ENCODE assay signal across 19 cellular contexts in the genomic region with DNA sequence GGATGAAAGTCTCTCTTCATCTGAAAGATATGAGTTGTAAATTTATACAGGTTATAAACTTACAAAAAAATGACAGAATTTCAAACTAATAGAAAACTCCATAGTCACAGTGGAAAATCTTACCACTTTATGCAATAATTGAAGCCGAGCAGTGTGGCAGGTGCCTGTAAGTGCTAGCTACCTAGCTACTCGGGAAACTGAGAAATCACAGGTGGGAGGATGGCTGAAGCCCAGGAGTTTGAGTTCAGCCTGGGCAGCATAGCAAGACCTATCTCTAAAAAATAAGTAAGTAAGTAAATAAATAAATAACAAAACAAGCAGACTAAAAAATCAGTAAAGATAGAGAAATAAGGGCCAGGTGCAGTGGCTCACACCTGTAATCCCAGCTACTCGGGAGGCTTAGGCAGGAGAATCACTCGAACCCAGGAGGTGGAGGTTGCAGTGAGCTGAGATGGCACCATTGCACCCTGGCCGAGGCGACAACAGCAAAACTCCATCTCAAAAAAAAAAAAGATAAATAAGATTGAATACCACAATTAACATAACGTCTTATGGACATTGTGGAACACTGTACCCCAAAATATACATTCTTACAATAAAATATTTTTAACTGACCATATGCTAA.
DNase-seq lines count a peak whose midpoint lies in the region; ATAC-seq, FAIRE-seq and TF ChIP-seq lines count a peak whose summit lies in the region.
"Had no signal": no experiment of that assay in that cellular context is flagged by ENCODE, and none has a peak within 500 bp of the region (broad histone marks: within the 10 kb centered on the region; RNA-seq: fewer than 3 reads in every experiment).

No MANE protein-coding gene starts in this region.

- no peak overlapping the region for H4K5ac ChIP-seq in IMR-90 (ENCODE audit: low read depth, low read length)

- no peaks in the 10 kb centered on the region for H4K20me1 ChIP-seq in IMR-90 (ENCODE audit: insufficient read depth, low read length)
- H4K20me1 ChIP-seq in K562 (replicated peaks; ENCODE audit: control insufficient read depth, insufficient read depth, low read length) = no peaks in the 10 kb centered on the region
- H4K20me1 ChIP-seq: BLaER1 treated with 17β-estradiol and CSF1 and Interleukin-3, amounts not matched to agents 10 nM and 100 nM had no signal

- H3K9me3 ChIP-seq in cardiac muscle cell (ENCODE audit: low read depth) = no peaks in the 10 kb centered on the region
- H3K9me3 ChIP-seq in heart right ventricle = peaks cover 0 to 19% (median 10%) of the 10 kb centered on the region in 11 donors
- 0 out of 2 replicates have a peak, but pooled peaks cover 3% of the 10 kb centered on the region for H3K9me3 ChIP-seq in IMR-90 (ENCODE audit: control insufficient read depth, insufficient read depth, low read length)
- peaks cover 16% of the 10 kb centered on the region for H3K9me3 ChIP-seq in K562 (replicated peaks; ENCODE audit: control insufficient read depth, insufficient read depth, low read depth, low read length)

- H3K36me3 ChIP-seq in cardiac muscle cell (peaks cover 90% of the 10 kb centered on the region), heart right ventricle (peaks cover 0 to 99% (median 38%) of the 10 kb centered on the region in 9 donors), IMR-90 (ENCODE audit: control insufficient read depth, insufficient read depth, low read length) (peaks cover 3% of the 10 kb centered on the region; the same call in 1 of the 2 replicates), K562 (ENCODE audit: control insufficient read depth, insufficient read depth, low read length) (peaks cover 91% of the 10 kb centered on the region), H7 (replicated peaks; ENCODE audit: control insufficient read depth, insufficient read depth, low read length) (peaks cover 45% of the 10 kb centered on the region)

- TF ChIP-seq POLR2A in IMR-90 (IDR thresholded peaks at IDR 0.05; ENCODE audit: low read depth, low read length) (no peak), K562 (conservative IDR thresholded peaks at IDR 0.05) (peak; percentile 34)

- ATAC-seq in heart right ventricle = no peak
- no peak for ATAC-seq in IMR-90 (ENCODE audit: low read depth)
- no peak for ATAC-seq in K562
- ATAC-seq: A549; CD8-positive, alpha-beta T cell had no signal

- H3K9me1 ChIP-seq in IMR-90 (ENCODE audit: insufficient read depth, low read length) (no peaks in the 10 kb centered on the region), K562 (ENCODE audit: control insufficient read depth, insufficient read depth, low read length) (no peaks in the 10 kb centered on the region)

- H3K4me3 ChIP-seq in cardiac muscle cell (no peak overlapping the region), heart right ventricle (no peak overlapping the region), IMR-90 (ENCODE audit: insufficient read depth, low read depth, low read length) (no peak overlapping the region), K562 (no peak overlapping the region), H7 (ENCODE audit: insufficient read depth, low read depth, low read length) (no peak overlapping the region)
- H3K4me3 ChIP-seq: A549; BLaER1 treated with 17β-estradiol and CSF1 and Interleukin-3, amounts not matched to agents 10 nM and 100 nM had no signal

- no peak overlapping the region for H2BK15ac ChIP-seq in IMR-90 (ENCODE audit: low read depth, low read length)

- H2BK20ac ChIP-seq in IMR-90 (ENCODE audit: low read depth, low read length) = no peak overlapping the region

- H3K56ac ChIP-seq in IMR-90 (ENCODE audit: extremely low read depth, insufficient read depth, low read length) = no peak overlapping the region

- dilution Hi-C loops in IMR-90 (cut with HindIII; ENCODE audit: low sequenced_read_pairs, unreplicated experiment) = no loop called here

- H3K9ac ChIP-seq in IMR-90 (ENCODE audit: low read depth, low read length) (no peak overlapping the region), K562 (ENCODE audit: insufficient read depth in 1 of 2, low read depth in 2 of 2, low read length in 2 of 2) (no peak overlapping the region)
- H3K9ac ChIP-seq: BLaER1 treated with 17β-estradiol and CSF1 and Interleukin-3, amounts not matched to agents 10 nM and 100 nM had no signal

- H3K4ac ChIP-seq in IMR-90 (ENCODE audit: low read depth, low read length) = no peak overlapping the region

- H3K27ac ChIP-seq in cardiac muscle cell = peak overlapping the region; percentile 43
- no peak overlapping the region for H3K27ac ChIP-seq in heart right ventricle
- no peak overlapping the region for H3K27ac ChIP-seq in IMR-90 (ENCODE audit: insufficient read depth, low read length)
- H3K27ac ChIP-seq in K562 (ENCODE audit: extremely low read depth, low read depth, low read length) = no peak overlapping the region
- H3K27ac ChIP-seq: 22Rv1; A549; BLaER1 treated with 17β-estradiol and CSF1 and Interleukin-3, amounts not matched to agents 10 nM and 100 nM; C4-2B had no signal

- no peak overlapping the region for H2AK9ac ChIP-seq in IMR-90 (replicated peaks; ENCODE audit: low read depth, low read length, poor library complexity)

- no peak for FAIRE-seq in K562 (lab: Jason Lieb, UNC)
- FAIRE-seq: A549, D721Med, GM12892, GM18507 had no signal

- no peaks in the 10 kb centered on the region for H3K79me1 ChIP-seq in IMR-90 (ENCODE audit: low read depth in 1 of 2, low read length in 2 of 2)

- CTCF ChIA-PET in IMR-90 (lab: Yijun Ruan, JAX) (interaction anchor here (0.6 kb wide), 1 partner anchor 27 kb away, joined by 3 read pairs; no protein-coding TSS in a partner anchor), K562 (lab: Yijun Ruan, JAX; ENCODE audit: low intra/inter-chr PET ratio) (no interaction called here)

- TF ChIP-seq CTCF in cardiac muscle cell (IDR thresholded peaks at IDR 0.05; ENCODE audit: low read depth, low read length) (no peak), heart right ventricle (IDR thresholded peaks at IDR 0.05) (no peak), IMR-90 (conservative IDR thresholded peaks at IDR 0.05; ENCODE audit: low read depth, low read length) (no peak), K562 (IDR thresholded peaks at IDR 0.05 in 2 of 3, conservative IDR thresholded peaks at IDR 0.05 in 1 of 3; ENCODE audit: insufficient read depth in 2 of 3, low read depth in 1 of 3, low read length in 3 of 3) (no peak)

- intact Hi-C loops in heart right ventricle (cut with DNase I) = no loop called here
- intact Hi-C loops in IMR-90 (cut with micrococcal nuclease) = no loop called here
- intact Hi-C loops in K562 (cut with micrococcal nuclease) = no loop called here

- peaks cover 1% of the 10 kb centered on the region; the same call in 1 of the 3 replicates for H3K79me2 ChIP-seq in K562 (ENCODE audit: control insufficient read depth, insufficient read depth, low read length)

- BruUV-seq in IMR-90 (replicated peaks; lab: Mats Ljungman, UMichigan) (TSS peak; percentile 23), K562 (replicated peaks; lab: Mats Ljungman, UMichigan) (no TSS peak)

- no peak overlapping the region for H4K91ac ChIP-seq in IMR-90 (ENCODE audit: insufficient read depth, low read depth, low read length)

- H3K4me2 ChIP-seq in IMR-90 (ENCODE audit: low read depth, low read length) (no peak overlapping the region), K562 (ENCODE audit: insufficient read depth, low read length) (no peak overlapping the region)
- H3K4me2 ChIP-seq: A549; BLaER1 treated with 17β-estradiol and CSF1 and Interleukin-3, amounts not matched to agents 10 nM and 100 nM had no signal

- H2BK5ac ChIP-seq in IMR-90 (ENCODE audit: low read depth, low read length, poor library complexity, severe bottlenecking) = no peak overlapping the region

- no peak overlapping the region for H2BK120ac ChIP-seq in IMR-90 (ENCODE audit: low read depth, low read length)

- WGBS in heart right ventricle, 2 donors = 99% methylated on average over 7 of the region's 7 CpGs
- WGBS in IMR-90 (ENCODE audit: extremely low coverage in 2 of 2, insufficient read length in 1 of 2), 2 experiments = no CpG with 5 or more reads among the region's 7 CpGs
- 97% methylated on average over 7 of the region's 7 CpGs for WGBS in K562 (ENCODE audit: insufficient coverage, low coverage, missing lambda C conversion rate)

- H3K23ac ChIP-seq in IMR-90 (ENCODE audit: low read depth, low read length) = no peak overlapping the region

- DNase-seq in cardiac muscle cell (ENCODE audit: low read depth in 1 of 2, low spot score in 1 of 2) (no peak), heart right ventricle (no peak), IMR-90 (no peak), K562 (ENCODE audit: extremely low read depth in 1 of 4, low spot score in 3 of 4) (no peak), H7 (no peak)
- DNase-seq: AML-193; Caco-2; Calu3; CD4-positive, alpha-beta T cell; CD8-positive, alpha-beta T cell; DMS79 treated with DMSO at 0.1 percent for 48 hours; GF-D8 had no signal

- H3K4me1 ChIP-seq in cardiac muscle cell (ENCODE audit: low read depth) (no peaks in the 10 kb centered on the region), heart right ventricle (no peaks in the 10 kb centered on the region), IMR-90 (ENCODE audit: control insufficient read depth, insufficient read depth, low read length) (no peaks in the 10 kb centered on the region), K562 (replicated peaks in 1 of 2; ENCODE audit: control insufficient read depth in 2 of 2, insufficient read depth in 2 of 2, low read length in 2 of 2) (no peaks in the 10 kb centered on the region)
- H3K4me1 ChIP-seq: A549; BLaER1 treated with 17β-estradiol and CSF1 and Interleukin-3, amounts not matched to agents 10 nM and 100 nM; Caco-2 had no signal

- no peak overlapping the region for H3K18ac ChIP-seq in IMR-90 (ENCODE audit: low read depth, low read length)

- H3K14ac ChIP-seq in IMR-90 (replicated peaks; ENCODE audit: low read depth, low read length) = no peak overlapping the region

- TF ChIP-seq RAD21 in IMR-90 (IDR thresholded peaks at IDR 0.05; ENCODE audit: low read length) (no peak), K562 (CRISPR knock-in tag; conservative IDR thresholded peaks at IDR 0.05 in 1 of 2, IDR thresholded peaks at IDR 0.05 in 1 of 2) (no peak)

- no peak overlapping the region for H4K8ac ChIP-seq in IMR-90 (ENCODE audit: low read depth in 2 of 2, low read length in 2 of 2)

- in situ Hi-C loops in IMR-90 (cut with MboI; ENCODE audit: low sequenced_read_pairs) = no loop called here
- in situ Hi-C loops in K562 (cut with MboI) = no loop called here

- no peak overlapping the region for H2AK5ac ChIP-seq in IMR-90 (ENCODE audit: low read depth, low read length)

- no peak for TF ChIP-seq EP300 in K562 (IDR thresholded peaks at IDR 0.05; ENCODE audit: low read length)

- H3K27me3 ChIP-seq in cardiac muscle cell (no peaks in the 10 kb centered on the region), heart right ventricle (no peaks in the 10 kb centered on the region), IMR-90 (ENCODE audit: control insufficient read depth, insufficient read depth, low read length) (no peaks in the 10 kb centered on the region), K562 (ENCODE audit: control insufficient read depth in 2 of 2, insufficient read depth in 2 of 2, low read length in 2 of 2) (no peaks in the 10 kb centered on the region), H7 (ENCODE audit: control insufficient read depth, insufficient read depth, low read length) (no peaks in the 10 kb centered on the region)
- H3K27me3 ChIP-seq: BLaER1 treated with 17β-estradiol and CSF1 and Interleukin-3, amounts not matched to agents 10 nM and 100 nM had no signal

- no peak overlapping the region for H2AFZ ChIP-seq in IMR-90 (replicated peaks; ENCODE audit: low read length, poor library complexity)
- H2AFZ ChIP-seq in K562 (ENCODE audit: low read depth, low read length) = no peak overlapping the region

- POLR2A ChIA-PET in IMR-90 (lab: Charles Lee; ENCODE audit: unreplicated experiment) (no interaction called here), K562 (lab: Yijun Ruan, JAX) (no interaction called here)
